ENCODE assay signal across 1 cellular context in the genomic region with DNA sequence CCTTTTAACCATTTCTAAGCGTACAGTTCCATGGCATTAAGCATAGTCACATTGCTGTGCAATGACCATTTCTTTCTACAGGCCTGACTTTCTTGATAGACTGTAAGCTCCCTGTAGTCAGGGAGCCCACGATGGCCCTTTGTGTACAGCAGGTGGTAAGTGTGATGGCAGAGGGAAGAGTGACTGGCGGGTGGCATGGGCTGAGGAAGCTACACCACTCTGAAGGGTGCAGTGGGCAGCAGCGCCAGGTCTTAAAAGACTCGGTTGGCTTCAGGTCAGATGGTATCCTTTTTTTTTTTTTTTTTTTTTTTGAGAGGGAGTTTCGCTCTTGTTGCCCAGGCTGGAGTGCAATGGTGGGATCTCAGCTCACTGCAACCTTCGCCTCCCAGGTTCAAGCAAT.
TF ChIP-seq lines count a peak whose summit lies in the region.

No MANE protein-coding gene starts in this region.

TF ChIP-seq in endothelial cell of umbilical vein, 7 proteins besides CTCF, POLR2A, EP300 and RAD21:
- TF ChIP-seq POLR2AphosphoS5 (IDR thresholded peaks at IDR 0.05; ENCODE audit: insufficient read depth, low read depth, low read length) (no peak), FOS (IDR thresholded peaks at IDR 0.05; ENCODE audit: borderline replicate concordance, insufficient read depth, low read length) (no peak), EZH2 (IDR thresholded peaks at IDR 0.05; ENCODE audit: borderline replicate concordance, low read depth, low read length, severe bottlenecking) (no peak), GATA2 (IDR thresholded peaks at IDR 0.05; ENCODE audit: insufficient read depth, insufficient read length, low read depth, low read length) (no peak), JUN (IDR thresholded peaks at IDR 0.05; ENCODE audit: borderline replicate concordance, insufficient read depth, insufficient read length, low read depth) (no peak), MYC (IDR thresholded peaks at IDR 0.05; ENCODE audit: low read depth, low read length) (no peak)
- TF ChIP-seq, protein P1, sequence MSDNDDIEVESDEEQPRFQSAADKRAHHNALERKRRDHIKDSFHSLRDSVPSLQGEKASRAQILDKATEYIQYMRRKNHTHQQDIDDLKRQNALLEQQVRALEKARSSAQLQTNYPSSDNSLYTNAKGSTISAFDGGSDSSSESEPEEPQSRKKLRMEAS (IDR thresholded peaks at IDR 0.05; ENCODE audit: insufficient read depth, insufficient read length): no peak
